In genomic region chr3:160129459-160130061, GRCh38 we compare ENCODE assay signal across 1 cellular context.
A peak's percentile ranks its signal among the peaks of the same experiment; 100 is the strongest.
TF ChIP-seq lines count a peak whose summit lies in the region.

No MANE protein-coding gene starts in this region.

TF ChIP-seq in HCT116, 20 proteins besides CTCF, POLR2A, EP300 and RAD21 (continued from another document):
- TF ChIP-seq REST (IDR thresholded peaks at IDR 0.05; ENCODE audit: low read depth) (no peak), SRF (IDR thresholded peaks at IDR 0.05; ENCODE audit: low read depth) (no peak), YY1 (IDR thresholded peaks at IDR 0.05; ENCODE audit: extremely low read depth, insufficient replicate concordance, low read depth, low read length) (no peak), MAX (IDR thresholded peaks at IDR 0.05) (no peak), SIN3A (IDR thresholded peaks at IDR 0.05; ENCODE audit: low read depth) (no peak), SP1 (IDR thresholded peaks at IDR 0.05; ENCODE audit: low read depth) (peak; percentile 56)
